Comparison of ENCODE assay signal across 8 cellular contexts in the genomic region with DNA sequence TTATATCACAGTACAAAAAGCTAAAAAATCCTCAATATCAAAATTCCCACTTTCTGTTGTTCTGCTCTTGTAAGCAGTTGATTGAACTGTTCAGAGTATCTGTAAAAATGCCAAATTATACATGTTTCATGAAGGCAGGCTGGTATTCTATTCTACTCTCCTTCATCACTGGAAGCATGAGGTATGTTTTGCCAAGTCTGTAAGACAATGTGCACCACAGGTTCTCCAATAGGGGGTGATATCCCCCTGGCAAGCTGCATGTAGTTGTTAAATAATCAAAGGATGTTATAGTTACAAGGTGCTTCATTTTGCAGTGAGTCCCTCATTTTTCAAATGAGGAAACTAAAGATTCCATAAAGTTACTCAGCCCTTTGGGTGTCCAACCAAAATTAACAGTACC. TPM values are rescaled to one million over a fixed set of nuclear protein-coding genes. Genes with fewer than 3 reads are reported as not detected.
DNase-seq lines count a peak whose midpoint lies in the region; ATAC-seq and TF ChIP-seq lines count a peak whose summit lies in the region.

No MANE protein-coding gene starts in this region.

- H3K9me3 ChIP-seq in neutrophil (no peaks in the 10 kb centered on the region), vagina (no peaks in the 10 kb centered on the region)

- no peak overlapping the region for H3K4me3 ChIP-seq in LNCaP clone FGC (ENCODE audit: low read depth, low read length)
- no peak overlapping the region for H3K4me3 ChIP-seq in neutrophil (ENCODE audit: low read depth in 1 of 2, low read length in 1 of 2)
- H3K4me3 ChIP-seq in vagina: no peak overlapping the region

- no peaks in the 10 kb centered on the region for H3K27me3 ChIP-seq in neutrophil
- no peaks in the 10 kb centered on the region for H3K27me3 ChIP-seq in vagina

- intact Hi-C loops in vagina (cut with DNase I): no loop called here

- TF ChIP-seq CTCF in LNCaP clone FGC (IDR thresholded peaks at IDR 0.05; ENCODE audit: control insufficient read depth, extremely low read depth, insufficient read depth) (peak; percentile 28), neutrophil (IDR thresholded peaks at IDR 0.05) (no peak), vagina (IDR thresholded peaks at IDR 0.05) (peak in 1 of 3 experiments; percentile 26)

- no peak for TF ChIP-seq POLR2A in vagina (IDR thresholded peaks at IDR 0.05)

- H3K27ac ChIP-seq in neutrophil: peak overlapping the region; percentile 3
- H3K27ac ChIP-seq in vagina: no peak overlapping the region

- DNase-seq in NCI-H748 (lab: John Stamatoyannopoulos, UW; ENCODE audit: unreplicated experiment) (peak; percentile 27), NCI-H748 treated with DMSO at 0.1 percent for 48 hours (lab: John Stamatoyannopoulos, UW) (no peak), LNCaP clone FGC (ENCODE audit: low read depth) (no peak), cerebellar cortex (ENCODE audit: low spot score) (peak; percentile 39), vagina (ENCODE audit: extremely low spot score in 2 of 2) (no peak), hypothalamus (lab: John Stamatoyannopoulos, UW) (no peak)

- ATAC-seq in HG03196 (IDR thresholded peaks at IDR 0.05; ENCODE audit: unreplicated experiment): no peak

- H3K4me1 ChIP-seq in neutrophil (ENCODE audit: control insufficient read depth in 1 of 2, insufficient read depth in 1 of 2, low read depth in 1 of 2, low read length in 1 of 2) (peaks cover 39 to 42% of the 10 kb centered on the region in 2 experiments), vagina (peaks cover 65% of the 10 kb centered on the region)

- H3K36me3 ChIP-seq in neutrophil (no peaks in the 10 kb centered on the region), vagina (no peaks in the 10 kb centered on the region)

RNA-seq across cellular contexts. Expression of a gene that starts 15.1 kb away (rescaled TPM):
- 58.4 TPM for total RNA-seq in vagina

RNA-seq across cellular contexts. Expression of a gene that starts 34.4 kb away (rescaled TPM):
- total RNA-seq in vagina: 249 TPM

Comparison
In these comparisons a context has a peak if more than half of its experiments do, and no peak if none do; other contexts are left out.
1. DNase-seq: peak in NCI-H748 (single experiment) and cerebellar cortex (single experiment); none in NCI-H748 treated with DMSO at 0.1 percent for 48 hours (single experiment), LNCaP clone FGC (single experiment), vagina (0 of 2) and hypothalamus (0 of 51).